Comparison of ENCODE assay signal across 1 cellular context in genomic region chr3:136250862-136251460, GRCh38.
A peak's percentile ranks its signal among the peaks of the same experiment; 100 is the strongest.
TF ChIP-seq lines count a peak whose summit lies in the region.

No MANE protein-coding gene starts in this region.

TF ChIP-seq in HepG2, 621 proteins besides CTCF, POLR2A, EP300 and RAD21 (continued from another document and continues in another):
- TF ChIP-seq AKNA (CRISPR knock-in tag; IDR thresholded peaks at IDR 0.05; ENCODE audit: borderline replicate concordance) (peak; percentile 91), U2AF2 (IDR thresholded peaks at IDR 0.05; ENCODE audit: low read depth, low read length) (no peak), HNRNPLL (IDR thresholded peaks at IDR 0.05; ENCODE audit: low read depth, low read length, poor library complexity, severe bottlenecking) (no peak), SMC3 (IDR thresholded peaks at IDR 0.05; ENCODE audit: low read length) (no peak), AHDC1 (CRISPR knock-in tag; IDR thresholded peaks at IDR 0.05; ENCODE audit: borderline replicate concordance) (no peak), TEAD3 (CRISPR knock-in tag; optimal IDR thresholded peaks at IDR 0.05; ENCODE audit: borderline replicate concordance) (no peak), ZNF362 (CRISPR knock-in tag; IDR thresholded peaks at IDR 0.05; ENCODE audit: borderline replicate concordance) (peak; percentile 37; the same call in 1 of the 2 replicates), USF2 (IDR thresholded peaks at IDR 0.05; ENCODE audit: low read depth, low read length) (no peak), USF2 (CRISPR knock-in tag; IDR thresholded peaks at IDR 0.05; ENCODE audit: borderline replicate concordance) (peak; percentile 77), ELF4 (CRISPR knock-in tag; IDR thresholded peaks at IDR 0.05; ENCODE audit: borderline replicate concordance) (peak; percentile 80; the same call in 1 of the 2 replicates), HDAC1 (CRISPR knock-in tag; IDR thresholded peaks at IDR 0.05) (no peak; the same call in 1 of the 2 replicates), ZNF564 (CRISPR knock-in tag; IDR thresholded peaks at IDR 0.05) (peak; percentile 60; the same call in 1 of the 2 replicates), ZFP36L1 (CRISPR knock-in tag; IDR thresholded peaks at IDR 0.05) (peak; percentile 67; the same call in 1 of the 2 replicates), GLMP (CRISPR knock-in tag; IDR thresholded peaks at IDR 0.05; ENCODE audit: borderline replicate concordance) (no peak), ZNF891 (CRISPR knock-in tag; IDR thresholded peaks at IDR 0.05) (peak; percentile 98; the same call in 1 of the 2 replicates), ZNF510 (CRISPR knock-in tag; IDR thresholded peaks at IDR 0.05; ENCODE audit: low read depth) (peak; percentile 95), RFX1 (IDR thresholded peaks at IDR 0.05) (no peak), ZNF713 (CRISPR knock-in tag; IDR thresholded peaks at IDR 0.05) (no peak), STAG1 (CRISPR knock-in tag; IDR thresholded peaks at IDR 0.05) (peak; percentile 55), DMTF1 (CRISPR knock-in tag; IDR thresholded peaks at IDR 0.05) (no peak), SNAI1 (CRISPR knock-in tag; IDR thresholded peaks at IDR 0.05; ENCODE audit: borderline replicate concordance) (peak; percentile 64; the same call in 1 of the 2 replicates), TBX2 (CRISPR knock-in tag; IDR thresholded peaks at IDR 0.05; ENCODE audit: borderline replicate concordance) (peak; percentile 54; the same call in 1 of the 2 replicates), ZNF367 (CRISPR knock-in tag; IDR thresholded peaks at IDR 0.05; ENCODE audit: borderline replicate concordance) (peak; percentile 80; the same call in 1 of the 2 replicates), ZBTB8A (CRISPR knock-in tag; IDR thresholded peaks at IDR 0.05; ENCODE audit: borderline replicate concordance, low read depth) (peak; percentile 87; the same call in 1 of the 2 replicates), ZNF44 (CRISPR knock-in tag; IDR thresholded peaks at IDR 0.05) (no peak), MED13 (CRISPR knock-in tag; IDR thresholded peaks at IDR 0.05) (peak; percentile 80; the same call in 1 of the 2 replicates), ZNF101 (CRISPR knock-in tag; IDR thresholded peaks at IDR 0.05; ENCODE audit: borderline replicate concordance, low read depth) (peak; percentile 94), SP5 (CRISPR knock-in tag; IDR thresholded peaks at IDR 0.05; ENCODE audit: borderline replicate concordance, low read depth) (no peak), ZNF513 (CRISPR knock-in tag; conservative IDR thresholded peaks at IDR 0.05) (no peak), GRHL1 (CRISPR knock-in tag; conservative IDR thresholded peaks at IDR 0.05) (no peak), FIP1L1 (IDR thresholded peaks at IDR 0.05; ENCODE audit: borderline replicate concordance, insufficient read depth, low read depth, low read length) (no peak), PBX2 (CRISPR knock-in tag; IDR thresholded peaks at IDR 0.05) (no peak), ZNF430 (CRISPR knock-in tag; IDR thresholded peaks at IDR 0.05) (no peak)
